ENCODE assay signal across 17 cellular contexts in genomic region chr2:129482626-129483025, GRCh38.
"Had no signal": no experiment of that assay in that cellular context is flagged by ENCODE, and none has a peak within 500 bp of the region (broad histone marks: within the 10 kb centered on the region; RNA-seq: fewer than 3 reads in every experiment).

No MANE protein-coding gene starts in this region.

- H3K9me3 ChIP-seq: right atrium auricular region, sigmoid colon, suprapubic skin, thyroid gland, uterus had no signal

- H3K4me2 ChIP-seq: hepatocyte had no signal

- H3K79me2 ChIP-seq: hepatocyte had no signal

- H3K27me3 ChIP-seq: right atrium auricular region, sigmoid colon, suprapubic skin, thyroid gland, uterus had no signal

- H3K4me1 Mint-ChIP-seq: nephron progenitor cell had no signal

- DNase-seq: cortex of kidney; effector CD8-positive, alpha-beta T cell; foreskin melanocyte; nephron progenitor cell; sigmoid colon; stimulated activated CD4-positive, alpha-beta T cell treated with anti-CD3 and anti-CD28 coated beads, Interleukin-2, amount 100 ng/mL, for 24 hours; stimulated activated CD4-positive, alpha-beta T cell treated with anti-CD3 and anti-CD28 coated beads, Interleukin-4, amount 100 ng/mL, for 4 hours; stimulated activated naive CD4-positive, alpha-beta T cell treated with Interleukin-2 at 50 U/mL for 16 hours; thyroid gland; uterus had no signal

- H3K36me3 Mint-ChIP-seq: mesothelial cell of epicardium, type B pancreatic cell had no signal

- H3K9me3 Mint-ChIP-seq: nephron progenitor cell, type B pancreatic cell had no signal

- H3K27ac ChIP-seq: hepatocyte, right atrium auricular region, sigmoid colon, suprapubic skin, thyroid gland, uterus had no signal

- H3K4me1 ChIP-seq: right atrium auricular region, sigmoid colon, suprapubic skin, thyroid gland, uterus had no signal

- H3K4me3 Mint-ChIP-seq: mesothelial cell of epicardium, nephron progenitor cell, type B pancreatic cell had no signal

- H3K4me3 ChIP-seq: dorsolateral prefrontal cortex, hepatocyte, right atrium auricular region, sigmoid colon, skin epidermis, suprapubic skin, thyroid gland, uterus had no signal

- H3K36me3 ChIP-seq: right atrium auricular region, sigmoid colon, suprapubic skin, thyroid gland, uterus had no signal

- H3K27ac Mint-ChIP-seq: mesothelial cell of epicardium, nephron progenitor cell, type B pancreatic cell had no signal
